In the genomic region with DNA sequence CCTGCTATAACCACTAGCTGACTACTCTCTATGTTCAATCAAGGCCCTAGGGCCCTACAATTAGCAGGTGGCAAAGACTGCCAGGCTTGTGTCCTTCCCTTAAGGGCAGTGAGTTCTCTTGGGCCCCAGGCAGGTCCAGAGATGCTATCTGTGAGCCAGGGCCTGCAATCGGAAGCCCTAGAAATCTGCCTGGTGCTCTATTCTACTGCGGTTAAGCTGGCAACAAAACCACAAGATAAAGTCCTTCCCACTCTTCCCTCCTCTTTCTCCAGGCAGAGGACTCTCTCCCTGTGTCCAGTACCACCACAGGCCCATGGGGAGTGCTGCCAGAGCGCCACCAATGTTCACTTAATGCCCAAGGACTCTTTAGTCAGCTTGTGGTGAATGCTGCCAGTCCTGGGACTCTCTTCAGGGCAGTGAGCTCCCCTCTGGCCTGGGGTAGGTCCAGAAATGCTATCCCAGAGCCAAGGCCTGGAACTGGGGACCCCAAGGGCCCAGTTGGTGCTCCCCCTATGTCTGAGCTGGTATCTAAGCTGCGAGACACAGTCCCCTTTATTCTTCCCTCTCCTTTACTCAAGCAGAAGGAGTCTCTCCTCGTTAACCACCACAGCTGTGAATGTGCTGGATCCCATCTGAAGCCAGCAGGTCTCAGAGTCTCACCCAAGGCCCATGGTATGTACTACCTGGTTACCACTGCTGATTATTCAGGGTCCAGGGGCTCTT, we compare ENCODE assay signal across 20 cellular contexts. TPM values are rescaled to one million over a fixed set of nuclear protein-coding genes. Genes with fewer than 3 reads are reported as not detected.
DNase-seq lines count a peak whose midpoint lies in the region; TF ChIP-seq lines count a peak whose summit lies in the region.
"Had no signal": no experiment of that assay in that cellular context is flagged by ENCODE, and none has a peak within 500 bp of the region (broad histone marks: within the 10 kb centered on the region; RNA-seq: fewer than 3 reads in every experiment).

No MANE protein-coding gene starts in this region.

- peaks cover 5 to 18% of the 10 kb centered on the region in 2 donors for H3K4me1 ChIP-seq in uterus

- H3K4me3 ChIP-seq in coronary artery (no peak overlapping the region), uterus (no peak overlapping the region)
- H3K4me3 ChIP-seq: K562, upper lobe of left lung had no signal

- H3K27me3 ChIP-seq in uterus, result no peaks in the 10 kb centered on the region
- H3K27me3 ChIP-seq: upper lobe of left lung had no signal

- TF ChIP-seq CTCF in coronary artery (IDR thresholded peaks at IDR 0.05) (no peak), uterus (IDR thresholded peaks at IDR 0.05) (no peak)

- no peak overlapping the region for H3K27ac ChIP-seq in coronary artery
- H3K27ac ChIP-seq in uterus, result no peak overlapping the region
- H3K27ac ChIP-seq: upper lobe of left lung had no signal

- H3K36me3 ChIP-seq in uterus, result no peaks in the 10 kb centered on the region
- H3K36me3 ChIP-seq: upper lobe of left lung had no signal

- intact Hi-C loops in posterior vena cava (cut with DNase I) (no loop called here), uterus (cut with DNase I; ENCODE audit: low total_unique reads) (no loop called here)

- no peak for TF ChIP-seq POLR2A in uterus (IDR thresholded peaks at IDR 0.05)

- H3K9me3 ChIP-seq in uterus, result no peaks in the 10 kb centered on the region
- H3K9me3 ChIP-seq: SK-N-SH had no signal

- DNase-seq in activated effector memory CD4-positive, alpha-beta T cell treated with anti-CD3 and anti-CD28 coated beads, Interleukin-2, amount 50 U/mL, for 16 hours, result peak; percentile 16
- no peak for DNase-seq in activated effector memory CD4-positive, alpha-beta T cell treated with Interleukin-2 at 50 U/mL for 16 hours
- DNase-seq in coronary artery (ENCODE audit: low spot score), result peak; percentile 22
- DNase-seq in posterior vena cava (ENCODE audit: low spot score), result peak; percentile 7
- peak; percentile 5 to 12 for DNase-seq in uterus
- DNase-seq in NCI-H2227 treated with DMSO at 0.1 percent for 48 hours (lab: John Stamatoyannopoulos, UW), result no peak
- DNase-seq in epidermal melanocyte (ENCODE audit: insufficient read length, low spot score), result no peak
- DNase-seq in HCEC 1CT, result no peak
- DNase-seq: activated CD4-positive, alpha-beta T cell treated with anti-CD3 and anti-CD28 coated beads for 1 hour; anterior cingulate cortex; CD4-positive, CD25-positive, alpha-beta regulatory T cell; mesenchymal stem cell; NCI-H1417; NCI-H2081 treated with DMSO at 0.1 percent for 48 hours; NCI-H446 treated with DMSO at 0.1 percent for 48 hours; SK-N-SH; small intestine; stimulated activated CD4-positive, alpha-beta T cell treated with anti-CD3 and anti-CD28 coated beads, Interleukin-1b, Interleukin-23, amount 100 ng/mL, for 48 hours had no signal

RNA-seq across cellular contexts. Expression of gene XXYLT1, which starts 34.7 kb away (rescaled TPM):
- 10 to 100 TPM; 11.3 to 15.7 TPM for total RNA-seq in posterior vena cava
- total RNA-seq in uterus, result 10 to 100 TPM; 10.6 to 52.5 (median 23.8) TPM

Comparison
In these comparisons a context has a peak if more than half of its experiments do, and no peak if none do; other contexts are left out.
1. DNase-seq: peak in activated effector memory CD4-positive, alpha-beta T cell treated with anti-CD3 and anti-CD28 coated beads, Interleukin-2, amount 50 U/mL, for 16 hours (single experiment), coronary artery (single experiment), posterior vena cava (single experiment) and uterus (2 of 2); none in activated effector memory CD4-positive, alpha-beta T cell treated with Interleukin-2 at 50 U/mL for 16 hours (single experiment), NCI-H2227 treated with DMSO at 0.1 percent for 48 hours (single experiment), epidermal melanocyte (single experiment) and HCEC 1CT (single experiment).